Comparison of ENCODE assay signal across 8 cellular contexts in genomic region chrX:119008122-119008744, GRCh38. TPM values are rescaled to one million over a fixed set of nuclear protein-coding genes. Genes with fewer than 3 reads are reported as not detected.
DNase-seq lines count a peak whose midpoint lies in the region; ATAC-seq, FAIRE-seq and TF ChIP-seq lines count a peak whose summit lies in the region.

No MANE protein-coding gene starts in this region.

- peaks cover 6% of the 10 kb centered on the region; the same call in 1 of the 2 replicates for H3K4me1 ChIP-seq in Caco-2
- H3K4me1 ChIP-seq in GM12878 (ENCODE audit: control insufficient read depth, insufficient read depth, low read length): no peaks in the 10 kb centered on the region
- H3K4me1 ChIP-seq in HepG2 (ENCODE audit: insufficient read depth, low read length): no peaks in the 10 kb centered on the region
- H3K4me1 ChIP-seq in upper lobe of right lung: no peaks in the 10 kb centered on the region

- no peaks in the 10 kb centered on the region for H3K27me3 Mint-ChIP-seq in Caco-2 (ENCODE audit: insufficient read depth, unreplicated experiment)
- H3K27me3 Mint-ChIP-seq in activated T-helper 2 cell treated with anti-CD3 and anti-CD28 coated beads, Interferon-gamma antibody, Interleukin-2, Interleukin-4, amounts not matched to agents 10 μg/mL and 5 μg/mL and 100 μg/mL, durations not matched to agents 14 hours and 24 hours and 36 hours (ENCODE audit: low read depth): no peaks in the 10 kb centered on the region

- peak; percentile 38 for TF ChIP-seq RAD21 in GM12878 (IDR thresholded peaks at IDR 0.05; ENCODE audit: insufficient read depth, low read depth, low read length)
- no peak for TF ChIP-seq RAD21 in HepG2 (CRISPR knock-in tag; IDR thresholded peaks at IDR 0.05)

- DNase-seq in Caco-2 (peak in 1 of 2 experiments; percentile 32), H54 (ENCODE audit: insufficient read length, low spot score) (peak; percentile 9), RKO (ENCODE audit: low spot score) (peak; percentile 50), GM12878 (ENCODE audit: low read depth, low spot score) (no peak), HepG2 (ENCODE audit: low spot score) (peak; percentile 6), upper lobe of right lung (no peak)
- DNase-seq in activated T-helper 2 cell treated with anti-CD3 and anti-CD28 coated beads, Interferon-gamma antibody, Interleukin-2, Interleukin-4, amounts not matched to agents 10 μg/mL and 5 μg/mL and 100 μg/mL, durations not matched to agents 14 hours and 24 hours and 36 hours (ENCODE audit: low spot score): no peak

- no peaks in the 10 kb centered on the region for H3K79me2 ChIP-seq in GM12878 (ENCODE audit: control insufficient read depth, insufficient read depth, low read length)
- no peaks in the 10 kb centered on the region for H3K79me2 ChIP-seq in HepG2 (ENCODE audit: insufficient read depth, low read length)

- H3K4me2 ChIP-seq in GM12878 (ENCODE audit: control insufficient read depth, insufficient read depth) (no peak overlapping the region), HepG2 (ENCODE audit: low read depth, low read length) (no peak overlapping the region)

- H3K9ac ChIP-seq in GM12878 (ENCODE audit: control insufficient read depth, insufficient read depth, low read length) (no peak overlapping the region), HepG2 (ENCODE audit: insufficient read depth, low read depth, low read length) (no peak overlapping the region)

- H3K9me3 Mint-ChIP-seq in Caco-2 (ENCODE audit: unreplicated experiment): no peaks in the 10 kb centered on the region
- H3K9me3 Mint-ChIP-seq in activated T-helper 2 cell treated with anti-CD3 and anti-CD28 coated beads, Interferon-gamma antibody, Interleukin-2, Interleukin-4, amounts not matched to agents 10 μg/mL and 5 μg/mL and 100 μg/mL, durations not matched to agents 14 hours and 24 hours and 36 hours: no peaks in the 10 kb centered on the region

- H3K9me3 ChIP-seq in Caco-2 (no peaks in the 10 kb centered on the region), GM12878 (replicated peaks; ENCODE audit: control insufficient read depth, insufficient read depth, low read length) (no peaks in the 10 kb centered on the region), HepG2 (ENCODE audit: low read length) (no peaks in the 10 kb centered on the region), upper lobe of right lung (no peaks in the 10 kb centered on the region)

- H3K4me3 Mint-ChIP-seq in Caco-2 (ENCODE audit: unreplicated experiment): no peak overlapping the region
- no peak overlapping the region for H3K4me3 Mint-ChIP-seq in activated T-helper 2 cell treated with anti-CD3 and anti-CD28 coated beads, Interferon-gamma antibody, Interleukin-2, Interleukin-4, amounts not matched to agents 10 μg/mL and 5 μg/mL and 100 μg/mL, durations not matched to agents 14 hours and 24 hours and 36 hours (ENCODE audit: low read depth)

- H2AFZ ChIP-seq in GM12878 (ENCODE audit: control insufficient read depth, low read depth, low read length) (no peak overlapping the region), HepG2 (ENCODE audit: low read length) (no peak overlapping the region)

- no peaks in the 10 kb centered on the region for H3K36me3 ChIP-seq in Caco-2 (ENCODE audit: control insufficient read depth, insufficient read depth, low read length)
- H3K36me3 ChIP-seq in GM12878 (ENCODE audit: control insufficient read depth in 2 of 2, insufficient read depth in 2 of 2, low read length in 1 of 2): no peaks in the 10 kb centered on the region
- H3K36me3 ChIP-seq in HepG2 (replicated peaks in 1 of 2; ENCODE audit: control insufficient read depth in 1 of 2, insufficient read depth in 2 of 2, low read length in 2 of 2): peaks cover 10 to 29% of the 10 kb centered on the region in 2 experiments; a peak in 4 of 5 replicates
- peaks cover 21% of the 10 kb centered on the region for H3K36me3 ChIP-seq in upper lobe of right lung

- no peaks in the 10 kb centered on the region for H3K4me1 Mint-ChIP-seq in Caco-2 (ENCODE audit: low read depth, unreplicated experiment)
- no peaks in the 10 kb centered on the region for H3K4me1 Mint-ChIP-seq in activated T-helper 2 cell treated with anti-CD3 and anti-CD28 coated beads, Interferon-gamma antibody, Interleukin-2, Interleukin-4, amounts not matched to agents 10 μg/mL and 5 μg/mL and 100 μg/mL, durations not matched to agents 14 hours and 24 hours and 36 hours (ENCODE audit: low read depth)

- H4K20me1 ChIP-seq in GM12878 (ENCODE audit: control insufficient read depth, insufficient read depth): no peaks in the 10 kb centered on the region
- no peaks in the 10 kb centered on the region for H4K20me1 ChIP-seq in HepG2 (ENCODE audit: insufficient read depth, low read length)

- SMC1A ChIA-PET in GM12878 (lab: Charles Lee; ENCODE audit: uncharacterized antibody, unreplicated experiment): interaction anchor here (1.0 to 1.5 kb wide), 4 partner anchors 9 to 186 kb away, joined by 3 to 6 read pairs (median 4); no protein-coding TSS in a partner anchor

- peak; percentile 71 for ATAC-seq in GM12878
- ATAC-seq in HepG2: no peak; the same call in 2 of the 3 replicates
- no peak for ATAC-seq in upper lobe of right lung
- ATAC-seq in GM19395 (IDR thresholded peaks at IDR 0.05; ENCODE audit: unreplicated experiment): no peak

- no peak for TF ChIP-seq EP300 in GM12878 (IDR thresholded peaks at IDR 0.05; ENCODE audit: borderline replicate concordance in 1 of 2, control insufficient read depth in 1 of 2, low read depth in 2 of 2, low read length in 2 of 2)
- no peak for TF ChIP-seq EP300 in HepG2 (IDR thresholded peaks at IDR 0.05; ENCODE audit: low read depth in 2 of 2, low read length in 2 of 2)
- TF ChIP-seq EP300 in HepG2 (CRISPR knock-in tag; IDR thresholded peaks at IDR 0.05; ENCODE audit: borderline replicate concordance): no peak

- CTCF ChIA-PET in Caco-2 (lab: Charles Lee) (no interaction called here), GM12878 (lab: Yijun Ruan, JAX) (interaction anchor here (0.6 to 7.1 kb wide), 16 partner anchors 9 to 381 kb away, joined by 3 to 43 read pairs (median 4); no protein-coding TSS in a partner anchor), HepG2 (lab: Yijun Ruan, JAX; ENCODE audit: low intra/inter-chr PET ratio, low total read pairs) (interaction anchor here (1.1 kb wide), 2 partner anchors 161 to 169 kb away, joined by 3 to 4 read pairs; no protein-coding TSS in a partner anchor)

- POLR2A ChIA-PET in Caco-2 (lab: Charles Lee) (no interaction called here), GM12878 (lab: Charles Lee) (no interaction called here), HepG2 (lab: Yijun Ruan, JAX) (no interaction called here)

- peak; percentile 31 to 58 for TF ChIP-seq CTCF in Caco-2 (IDR thresholded peaks at IDR 0.05; ENCODE audit: insufficient read depth in 1 of 2, low read depth in 1 of 2, low read length in 1 of 2, severe bottlenecking in 1 of 2, unreplicated experiment in 1 of 2)
- peak; percentile 61 to 75 (median 75) for TF ChIP-seq CTCF in GM12878 (IDR thresholded peaks at IDR 0.05 in 2 of 3, conservative IDR thresholded peaks at IDR 0.05 in 1 of 3; ENCODE audit: control insufficient read depth in 2 of 3, extremely low read depth in 1 of 3, insufficient read depth in 1 of 3, low read depth in 3 of 3, low read length in 3 of 3)
- TF ChIP-seq CTCF in HepG2 (CRISPR knock-in tag; IDR thresholded peaks at IDR 0.05): 0 out of 2 replicates have a peak, but pooled peaks have one; percentile 21
- peak; percentile 46 for TF ChIP-seq CTCF in upper lobe of right lung (IDR thresholded peaks at IDR 0.05)

- WGBS in GM12878 (ENCODE audit: insufficient coverage, insufficient replicate concordance, low lambda C conversion rate, missing lambda C conversion rate): 0% methylated on average over 3 of the region's 3 CpGs
- WGBS in HepG2 (ENCODE audit: low lambda C conversion rate): 65% methylated on average over 2 of the region's 3 CpGs

- H3K4me3 ChIP-seq in Caco-2 (ENCODE audit: low read depth, low read length): no peak overlapping the region
- no peak overlapping the region for H3K4me3 ChIP-seq in GM12878
- no peak overlapping the region for H3K4me3 ChIP-seq in HepG2 (replicated peaks in 1 of 3; ENCODE audit: insufficient read depth in 1 of 3, low read depth in 2 of 3, low read length in 3 of 3)
- no peak overlapping the region for H3K4me3 ChIP-seq in upper lobe of right lung

- H3K27ac ChIP-seq in GM12878 (ENCODE audit: control insufficient read depth, insufficient read depth): no peak overlapping the region
- H3K27ac ChIP-seq in HepG2 (ENCODE audit: extremely low read length, insufficient read depth, low read length): no peak overlapping the region
- no peak overlapping the region for H3K27ac ChIP-seq in upper lobe of right lung

- no peak overlapping the region for H3K27ac Mint-ChIP-seq in Caco-2 (ENCODE audit: unreplicated experiment)
- no peak overlapping the region for H3K27ac Mint-ChIP-seq in activated T-helper 2 cell treated with anti-CD3 and anti-CD28 coated beads, Interferon-gamma antibody, Interleukin-2, Interleukin-4, amounts not matched to agents 10 μg/mL and 5 μg/mL and 100 μg/mL, durations not matched to agents 14 hours and 24 hours and 36 hours

- FAIRE-seq in H54 (lab: Jason Lieb, UNC) (peak; percentile 50), GM12878 (lab: Jason Lieb, UNC) (peak; percentile 87), HepG2 (lab: Jason Lieb, UNC) (peak; percentile 86)

- H3K36me3 Mint-ChIP-seq in Caco-2 (ENCODE audit: insufficient read depth, unreplicated experiment): no peaks in the 10 kb centered on the region
- no peaks in the 10 kb centered on the region for H3K36me3 Mint-ChIP-seq in activated T-helper 2 cell treated with anti-CD3 and anti-CD28 coated beads, Interferon-gamma antibody, Interleukin-2, Interleukin-4, amounts not matched to agents 10 μg/mL and 5 μg/mL and 100 μg/mL, durations not matched to agents 14 hours and 24 hours and 36 hours (ENCODE audit: low read depth)

- H3K27me3 ChIP-seq in Caco-2 (replicated peaks; ENCODE audit: control insufficient read depth, insufficient read depth, low read length): no peaks in the 10 kb centered on the region
- H3K27me3 ChIP-seq in GM12878 (replicated peaks in 1 of 2; ENCODE audit: control insufficient read depth in 2 of 2, insufficient read depth in 2 of 2, low read length in 1 of 2): no peaks in the 10 kb centered on the region; a peak in 1 of 4 replicates
- H3K27me3 ChIP-seq in HepG2 (ENCODE audit: control insufficient read depth in 1 of 2, insufficient read depth in 2 of 2, low read length in 2 of 2): no peaks in the 10 kb centered on the region
- no peaks in the 10 kb centered on the region for H3K27me3 ChIP-seq in upper lobe of right lung

- intact Hi-C loops in Caco-2 (cut with micrococcal nuclease; ENCODE audit: unreplicated experiment) (loop anchor here (1.0 to 5.0 kb wide), 2 partner anchors 34 to 161 kb away; no protein-coding TSS in a partner anchor), GM12878 (cut with micrococcal nuclease; ENCODE audit: unreplicated experiment) (loop anchor here (1.0 kb wide), 2 partner anchors 59 to 161 kb away; no protein-coding TSS in a partner anchor), HepG2 (cut with micrococcal nuclease; ENCODE audit: unreplicated experiment) (no loop called here), upper lobe of right lung (cut with DNase I) (no loop called here)
- intact Hi-C loops in activated T-helper 2 cell treated with anti-CD3 and anti-CD28 coated beads, Interferon-gamma antibody, Interleukin-2, Interleukin-4, amounts not matched to agents 10 μg/mL and 5 μg/mL and 100 μg/mL, durations not matched to agents 14 hours and 24 hours and 36 hours (cut with micrococcal nuclease): loop anchor here (5.0 kb wide), 1 partner anchor 59 kb away; no protein-coding TSS in a partner anchor

- BruUV-seq in Caco-2 (replicated peaks; lab: Mats Ljungman, UMichigan) (no TSS peak), GM12878 (replicated peaks; lab: Mats Ljungman, UMichigan) (no TSS peak), HepG2 (replicated peaks; lab: Mats Ljungman, UMichigan) (no TSS peak)

- TF ChIP-seq POLR2A in H54 (IDR thresholded peaks at IDR 0.05; ENCODE audit: low read depth, low read length) (no peak), GM12878 (IDR thresholded peaks at IDR 0.05; ENCODE audit: low read depth, low read length) (no peak), HepG2 (IDR thresholded peaks at IDR 0.05; ENCODE audit: insufficient read depth in 1 of 2, low read depth in 2 of 2, low read length in 2 of 2) (no peak)

- RAD21 ChIA-PET in GM12878 (lab: Charles Lee; ENCODE audit: unreplicated experiment): interaction anchor here (0.8 to 1.5 kb wide), 3 partner anchors 57 to 164 kb away, joined by 3 to 5 read pairs (median 4); no protein-coding TSS in a partner anchor

- in situ Hi-C loops in GM12878 (cut with MboI) (no loop called here), HepG2 (cut with HindIII; ENCODE audit: extremely low pct_ligation_motif_present, low pct_unique_long_range_greater_than_20kb) (no loop called here)

RNA-seq across cellular contexts. Expression of gene LONRF3, which starts 33.8 kb away (rescaled TPM):
- 0.65 and 0.84 TPM in 2 replicates for total RNA-seq in Caco-2 (2022)
- total RNA-seq in GM12878 (2013; cell fraction: nucleolus; rRNA removed): 0.15 TPM in 1 of 2 replicates, not detected in the other
- 0.23 TPM in 1 of 2 replicates, not detected in the other for total RNA-seq in GM12878 (2014; rRNA removed)
- 0.09 TPM in 2 replicates for total RNA-seq in GM12878 (2014; rRNA removed; fragmentation: Illumina TruSeq; extraction: Trizol)
- 0.10 and 0.16 TPM in 2 replicates for total RNA-seq in GM12878 (2021)
- not detected for polyA plus RNA-seq in GM12878 (2011; ENCODE audit: low read depth)
- polyA plus RNA-seq in GM12878 (2011; rRNA removed): 0.05 TPM in 1 of 2 replicates, not detected in the other
- 0.03 TPM in 1 of 2 replicates, not detected in the other for polyA plus RNA-seq in GM12878 (2011; cell fraction: cytosol; rRNA removed)
- 0.04 TPM in 1 of 2 replicates, not detected in the other for polyA plus RNA-seq in GM12878 (2011; cell fraction: nucleus; rRNA removed)
- polyA plus RNA-seq in GM12878 (2012): 0.14 and 0.16 TPM in 2 replicates
- 0.09 TPM in 1 of 2 replicates, not detected in the other for polyA plus RNA-seq in GM12878 (2014; fragmentation: Illumina TruSeq; extraction: Trizol)
- under 1 TPM in 1 of 2 experiments, not detected in 1; 0.07 TPM for polyA plus RNA-seq in GM12878 (2014; fragmentation: Nextera tagmentation; extraction: Ambion mirVana)
- polyA plus RNA-seq in GM12878 (2014; rRNA removed): 0.05 and 0.08 TPM in 2 replicates
- polyA plus RNA-seq in GM12878 (2016; fragmentation: Nextera tagmentation; extraction: Ambion mirVana): not detected
- 0.15 TPM in 1 of 2 replicates, not detected in the other for polyA minus RNA-seq in GM12878 (2011; rRNA and poly(A)+ RNA removed)
- 0.42 TPM in 1 of 2 replicates, not detected in the other for polyA minus RNA-seq in GM12878 (2011; cell fraction: cytosol; rRNA and poly(A)+ RNA removed)
- not detected in 2 replicates for polyA minus RNA-seq in GM12878 (2011; cell fraction: nucleus; rRNA and poly(A)+ RNA removed)
- total RNA-seq in HepG2 (2016; rRNA removed; fragmentation: Illumina TruSeq; extraction: Trizol): 11.6 and 13.3 TPM in 2 replicates
- total RNA-seq in HepG2 (2016; cell fraction: cytosol; rRNA removed; fragmentation: Illumina TruSeq; extraction: Trizol; ENCODE audit: low read depth): 2.3 and 2.7 TPM in 2 replicates
- total RNA-seq in HepG2 (2016; cell fraction: insoluble cytoplasmic fraction; rRNA removed; fragmentation: Illumina TruSeq; extraction: Trizol): 10.8 and 11.4 TPM in 2 replicates
- total RNA-seq in HepG2 (2016; cell fraction: membrane; rRNA removed; fragmentation: Illumina TruSeq; extraction: Trizol): 6.4 and 7.4 TPM in 2 replicates
- total RNA-seq in HepG2 (2016; cell fraction: nucleus; rRNA removed; fragmentation: Illumina TruSeq; extraction: Trizol): 12.3 and 12.8 TPM in 2 replicates
- 4.8 and 5.5 TPM in 2 replicates for polyA plus RNA-seq in HepG2 (2011; rRNA removed)
- polyA plus RNA-seq in HepG2 (2011; cell fraction: cytosol; rRNA removed): 3.4 and 4.7 TPM in 2 replicates
- 10.0 and 10.2 TPM in 2 replicates for polyA plus RNA-seq in HepG2 (2011; cell fraction: nucleus; rRNA removed)
- 6.8 and 7.2 TPM in 2 replicates for polyA plus RNA-seq in HepG2 (2012)
- 1.0 and 1.2 TPM in 2 replicates for polyA plus RNA-seq in HepG2 (2016; cell fraction: cytosol; fragmentation: Illumina TruSeq; extraction: Trizol; ENCODE audit: low read depth)
- 5.6 and 5.8 TPM in 2 replicates for polyA plus RNA-seq in HepG2 (2016; cell fraction: insoluble cytoplasmic fraction; fragmentation: Illumina TruSeq; extraction: Trizol; ENCODE audit: low read depth)
- 1.7 and 2.4 TPM in 2 replicates for polyA plus RNA-seq in HepG2 (2016; cell fraction: membrane; fragmentation: Illumina TruSeq; extraction: Trizol; ENCODE audit: low read depth)
- polyA plus RNA-seq in HepG2 (2016; cell fraction: nucleus; fragmentation: Illumina TruSeq; extraction: Trizol; ENCODE audit: insufficient read depth, low read depth): 8.5 and 9.1 TPM in 2 replicates
- polyA minus RNA-seq in HepG2 (2011; rRNA and poly(A)+ RNA removed; ENCODE audit: low replicate concordance): 11.8 and 18.8 TPM in 2 replicates
- polyA minus RNA-seq in HepG2 (2011; cell fraction: cytosol; rRNA and poly(A)+ RNA removed): 8.0 and 9.7 TPM in 2 replicates
- polyA minus RNA-seq in HepG2 (2011; cell fraction: nucleus; rRNA and poly(A)+ RNA removed): 19.4 and 24.1 TPM in 2 replicates
- 24.4 TPM for total RNA-seq in upper lobe of right lung
- 0.46 and 0.62 TPM in 2 replicates for total RNA-seq in activated T-helper 2 cell treated with anti-CD3 and anti-CD28 coated beads, Interferon-gamma antibody, Interleukin-2, Interleukin-4, amounts not matched to agents 10 μg/mL and 5 μg/mL and 100 μg/mL, durations not matched to agents 14 hours and 24 hours and 36 hours

Comparison
In these comparisons a context has a peak if more than half of its experiments do, and no peak if none do; other contexts are left out.
1. DNase-seq: peak in H54 (single experiment), RKO (single experiment) and HepG2 (single experiment); none in GM12878 (single experiment), upper lobe of right lung (single experiment) and activated T-helper 2 cell treated with anti-CD3 and anti-CD28 coated beads, Interferon-gamma antibody, Interleukin-2, Interleukin-4, amounts not matched to agents 10 μg/mL and 5 μg/mL and 100 μg/mL, durations not matched to agents 14 hours and 24 hours and 36 hours (single experiment).
2. CTCF ChIP-seq: peak in every context shown above with its lines; median percentile 75 in GM12878; 46 in upper lobe of right lung; 44 in Caco-2; 21 in HepG2.
3. intact Hi-C loops: an anchor here in Caco-2 (1.0 to 5.0 kb wide), GM12878 (1.0 kb wide) and activated T-helper 2 cell treated with anti-CD3 and anti-CD28 coated beads, Interferon-gamma antibody, Interleukin-2, Interleukin-4, amounts not matched to agents 10 μg/mL and 5 μg/mL and 100 μg/mL, durations not matched to agents 14 hours and 24 hours and 36 hours (5.0 kb wide); none called in HepG2 and upper lobe of right lung.